ENCODE assay signal across 6 cellular contexts in genomic region chr10:35418580-35418979, GRCh38.
DNase-seq lines count a peak whose midpoint lies in the region; ATAC-seq and TF ChIP-seq lines count a peak whose summit lies in the region.
"Not testable (repeated sequence)": the region's sequence is repeated elsewhere in the genome, so short reads cannot be mapped to it uniquely, and the experiment has no call there.

No MANE protein-coding gene starts in this region.

- TF ChIP-seq EP300 in esophagus muscularis mucosa (IDR thresholded peaks at IDR 0.05): not testable (repeated sequence)

- not testable (repeated sequence) for H3K27me3 ChIP-seq in esophagus muscularis mucosa; muscle layer of duodenum (ENCODE audit: low read depth, low read length); rectal smooth muscle tissue (ENCODE audit: control insufficient read depth, insufficient read depth, low read length)

- not testable (repeated sequence) for H3K4me3 Mint-ChIP-seq in activated T-helper 17 cell treated with anti-CD3 and anti-CD28 coated beads, Interleukin-2, amount 50 U/mL, for 72 hours; brain

- peaks cover 56% of the 10 kb centered on the region for H3K4me1 Mint-ChIP-seq in activated T-helper 17 cell treated with anti-CD3 and anti-CD28 coated beads, Interleukin-2, amount 50 U/mL, for 72 hours
- H3K4me1 Mint-ChIP-seq in brain: peaks cover 95% of the 10 kb centered on the region

- H3K27ac ChIP-seq in esophagus muscularis mucosa (replicated peaks in 1 of 4) (peak overlapping the region in 3 of 4 donors; percentile 35 to 59 (median 53)), muscle layer of duodenum (ENCODE audit: low read length) (peak overlapping the region; percentile 56), rectal smooth muscle tissue (ENCODE audit: low read depth, low read length) (peak overlapping the region; percentile 33), temporal lobe (ENCODE audit: low read depth, low read length) (peak overlapping the region; percentile 28)

- TF ChIP-seq POLR2A in esophagus muscularis mucosa (IDR thresholded peaks at IDR 0.05; ENCODE audit: low read depth): not testable (repeated sequence)

- not testable (repeated sequence) for H3K9me3 Mint-ChIP-seq in activated T-helper 17 cell treated with anti-CD3 and anti-CD28 coated beads, Interleukin-2, amount 50 U/mL, for 72 hours; brain

- H3K4me1 ChIP-seq in esophagus muscularis mucosa (peaks cover 59 to 93% (median 73%) of the 10 kb centered on the region in 4 donors), muscle layer of duodenum (ENCODE audit: control insufficient read depth in 1 of 2, insufficient read depth in 2 of 2, low read length in 2 of 2) (peaks cover 3 to 28% of the 10 kb centered on the region in 2 donors), rectal smooth muscle tissue (ENCODE audit: control insufficient read depth, insufficient read depth, low read length) (peaks cover 36% of the 10 kb centered on the region)

- not testable (repeated sequence) for TF ChIP-seq CTCF in brain (conservative IDR thresholded peaks at IDR 0.05); esophagus muscularis mucosa (IDR thresholded peaks at IDR 0.05)

- not testable (repeated sequence) for DNase-seq in esophagus muscularis mucosa (ENCODE audit: extremely low spot score)

- not testable (repeated sequence) for H3K36me3 ChIP-seq in esophagus muscularis mucosa; muscle layer of duodenum (ENCODE audit: control insufficient read depth in 1 of 2, insufficient read depth in 2 of 2, low read length in 2 of 2); rectal smooth muscle tissue (ENCODE audit: control insufficient read depth, insufficient read depth, low read length)

- H3K4me3 ChIP-seq in esophagus muscularis mucosa; muscle layer of duodenum (ENCODE audit: low read depth in 1 of 2, low read length in 2 of 2); rectal smooth muscle tissue (ENCODE audit: low read length): not testable (repeated sequence)

- H3K27me3 Mint-ChIP-seq in activated T-helper 17 cell treated with anti-CD3 and anti-CD28 coated beads, Interleukin-2, amount 50 U/mL, for 72 hours; brain: not testable (repeated sequence)

- H3K9me3 ChIP-seq in esophagus muscularis mucosa; muscle layer of duodenum (ENCODE audit: control insufficient read depth in 1 of 2, low read length in 2 of 2): not testable (repeated sequence)

- H3K27ac Mint-ChIP-seq in activated T-helper 17 cell treated with anti-CD3 and anti-CD28 coated beads, Interleukin-2, amount 50 U/mL, for 72 hours: not testable (repeated sequence)
- H3K27ac Mint-ChIP-seq in brain: peak overlapping the region in 4 of 5 experiments; percentile 71 to 87 (median 81)

- H3K9ac ChIP-seq in rectal smooth muscle tissue (ENCODE audit: low read length): not testable (repeated sequence)

- WGBS in esophagus muscularis mucosa: 98% methylated on average over 10 of the region's 10 CpGs

- peak; percentile 41 for ATAC-seq in activated T-helper 17 cell treated with anti-CD3 and anti-CD28 coated beads, Interleukin-2, amount 50 U/mL, for 72 hours (replicated peaks)

- intact Hi-C loops in esophagus muscularis mucosa (cut with DNase I): loop anchor here (5.0 kb wide), 1 partner anchor 81 kb away; the partner anchor contains the start of gene CCNY

- not testable (repeated sequence) for H3K36me3 Mint-ChIP-seq in activated T-helper 17 cell treated with anti-CD3 and anti-CD28 coated beads, Interleukin-2, amount 50 U/mL, for 72 hours (ENCODE audit: low read depth); brain
